Comparison of ENCODE assay signal across 1 cellular context in the genomic region with DNA sequence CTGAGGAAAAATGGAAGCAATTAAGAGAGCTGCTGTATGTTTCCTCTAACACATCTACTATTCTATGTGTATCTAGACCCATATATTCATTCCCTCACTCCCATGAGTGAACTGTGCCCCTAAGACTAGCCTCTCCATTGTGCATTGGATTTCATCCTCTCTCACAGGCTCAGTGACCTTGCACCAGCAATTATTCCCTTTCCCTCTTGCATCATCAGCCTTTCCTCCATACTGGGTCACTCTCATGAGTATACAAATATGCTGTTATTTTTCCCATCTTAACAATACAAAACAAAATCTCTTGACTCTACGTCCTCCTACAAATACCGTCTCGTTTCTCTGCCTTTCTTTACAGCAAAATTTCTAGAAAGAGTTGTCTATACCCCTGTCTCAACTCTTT.
TF ChIP-seq lines count a peak whose summit lies in the region.

No MANE protein-coding gene starts in this region.

TF ChIP-seq in HepG2, 621 proteins besides CTCF, POLR2A, EP300 and RAD21:
- 0 out of 2 replicates have a peak, but pooled peaks have one; percentile 17 for TF ChIP-seq HNF4A (CRISPR knock-in tag; IDR thresholded peaks at IDR 0.05)
- TF ChIP-seq KLF13 (CRISPR knock-in tag; IDR thresholded peaks at IDR 0.05): no peak
- TF ChIP-seq IRF2 (CRISPR knock-in tag; IDR thresholded peaks at IDR 0.05): no peak
- no peak for TF ChIP-seq TFDP1 (CRISPR knock-in tag; IDR thresholded peaks at IDR 0.05; ENCODE audit: borderline replicate concordance)
- 0 out of 4 replicates have a peak, but pooled peaks of 1 of the 2 experiments have one; percentile 18 for TF ChIP-seq ATF4 (CRISPR knock-in tag; IDR thresholded peaks at IDR 0.05)
- TF ChIP-seq, protein P1, sequence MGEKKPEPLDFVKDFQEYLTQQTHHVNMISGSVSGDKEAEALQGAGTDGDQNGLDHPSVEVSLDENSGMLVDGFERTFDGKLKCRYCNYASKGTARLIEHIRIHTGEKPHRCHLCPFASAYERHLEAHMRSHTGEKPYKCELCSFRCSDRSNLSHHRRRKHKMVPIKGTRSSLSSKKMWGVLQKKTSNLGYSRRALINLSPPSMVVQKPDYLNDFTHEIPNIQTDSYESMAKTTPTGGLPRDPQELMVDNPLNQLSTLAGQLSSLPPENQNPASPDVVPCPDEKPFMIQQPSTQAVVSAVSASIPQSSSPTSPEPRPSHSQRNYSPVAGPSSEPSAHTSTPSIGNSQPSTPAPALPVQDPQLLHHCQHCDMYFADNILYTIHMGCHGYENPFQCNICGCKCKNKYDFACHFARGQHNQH (CRISPR knock-in tag; IDR thresholded peaks at IDR 0.05): no peak
- no peak for TF ChIP-seq ZNF460 (CRISPR knock-in tag; IDR thresholded peaks at IDR 0.05; ENCODE audit: borderline replicate concordance)
- TF ChIP-seq ZNF124 (CRISPR knock-in tag; IDR thresholded peaks at IDR 0.05): no peak
- no peak for TF ChIP-seq ZNF296 (CRISPR knock-in tag; conservative IDR thresholded peaks at IDR 0.05)
- TF ChIP-seq ATM (IDR thresholded peaks at IDR 0.05; ENCODE audit: borderline replicate concordance): no peak
- no peak for TF ChIP-seq ZNF264 (CRISPR knock-in tag; IDR thresholded peaks at IDR 0.05)
- TF ChIP-seq SOX13 (IDR thresholded peaks at IDR 0.05): no peak
- peak in 1 of 2 experiments; percentile 21; a peak in 1 of 4 replicates for TF ChIP-seq SOX13 (CRISPR knock-in tag; conservative IDR thresholded peaks at IDR 0.05 in 1 of 2, IDR thresholded peaks at IDR 0.05 in 1 of 2)
- no peak for TF ChIP-seq ZSCAN9 (CRISPR knock-in tag; IDR thresholded peaks at IDR 0.05; ENCODE audit: borderline replicate concordance)
- peak; percentile 56; the same call in 1 of the 2 replicates for TF ChIP-seq CEBPG (CRISPR knock-in tag; IDR thresholded peaks at IDR 0.05)
- TF ChIP-seq NAIF1 (CRISPR knock-in tag; IDR thresholded peaks at IDR 0.05; ENCODE audit: borderline replicate concordance): no peak
- TF ChIP-seq ZNF644 (CRISPR knock-in tag; IDR thresholded peaks at IDR 0.05; ENCODE audit: low read depth): 0 out of 2 replicates have a peak, but pooled peaks have one; percentile 34
- no peak for TF ChIP-seq MYNN (CRISPR knock-in tag; IDR thresholded peaks at IDR 0.05; ENCODE audit: low read depth)
- TF ChIP-seq CERS6 (CRISPR knock-in tag; IDR thresholded peaks at IDR 0.05): no peak
- no peak for TF ChIP-seq CREB1 (IDR thresholded peaks at IDR 0.05)
- no peak for TF ChIP-seq CREB1 (CRISPR knock-in tag; IDR thresholded peaks at IDR 0.05)
- no peak for TF ChIP-seq FOXK1 (CRISPR knock-in tag; IDR thresholded peaks at IDR 0.05; ENCODE audit: borderline replicate concordance, low read depth)
- TF ChIP-seq, protein P2, sequence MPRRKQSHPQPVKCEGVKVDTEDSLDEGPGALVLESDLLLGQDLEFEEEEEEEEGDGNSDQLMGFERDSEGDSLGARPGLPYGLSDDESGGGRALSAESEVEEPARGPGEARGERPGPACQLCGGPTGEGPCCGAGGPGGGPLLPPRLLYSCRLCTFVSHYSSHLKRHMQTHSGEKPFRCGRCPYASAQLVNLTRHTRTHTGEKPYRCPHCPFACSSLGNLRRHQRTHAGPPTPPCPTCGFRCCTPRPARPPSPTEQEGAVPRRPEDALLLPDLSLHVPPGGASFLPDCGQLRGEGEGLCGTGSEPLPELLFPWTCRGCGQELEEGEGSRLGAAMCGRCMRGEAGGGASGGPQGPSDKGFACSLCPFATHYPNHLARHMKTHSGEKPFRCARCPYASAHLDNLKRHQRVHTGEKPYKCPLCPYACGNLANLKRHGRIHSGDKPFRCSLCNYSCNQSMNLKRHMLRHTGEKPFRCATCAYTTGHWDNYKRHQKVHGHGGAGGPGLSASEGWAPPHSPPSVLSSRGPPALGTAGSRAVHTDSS (CRISPR knock-in tag; conservative IDR thresholded peaks at IDR 0.05): no peak
- TF ChIP-seq CEBPB (IDR thresholded peaks at IDR 0.05; ENCODE audit: borderline replicate concordance, low read depth, low read length): peak; percentile 71; the same call in 1 of the 2 replicates
- no peak for TF ChIP-seq ELF4 (CRISPR knock-in tag; IDR thresholded peaks at IDR 0.05; ENCODE audit: borderline replicate concordance)
- no peak for TF ChIP-seq POGK (CRISPR knock-in tag; conservative IDR thresholded peaks at IDR 0.05)
- TF ChIP-seq HES4 (CRISPR knock-in tag; IDR thresholded peaks at IDR 0.05; ENCODE audit: borderline replicate concordance): no peak
